Comparison of ENCODE assay signal across 25 cellular contexts in the genomic region with DNA sequence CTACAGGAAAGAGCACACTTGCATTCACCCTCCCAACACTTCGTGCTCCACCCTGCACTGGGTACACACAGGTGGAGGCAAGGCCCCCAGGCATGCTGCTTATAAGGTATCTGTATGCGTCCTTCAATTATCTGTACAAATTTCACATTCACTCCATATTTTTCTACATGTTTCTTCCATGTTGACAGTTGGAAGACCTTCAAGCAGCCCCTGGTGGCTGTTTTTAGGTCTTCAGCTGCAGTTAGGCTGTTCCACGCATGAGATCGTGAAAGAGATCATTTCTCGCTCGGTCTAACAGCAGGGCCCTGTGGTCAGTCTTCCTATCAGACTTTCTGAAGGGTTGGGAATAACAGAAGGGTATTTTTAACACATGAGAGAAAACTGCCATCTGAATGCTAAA. TPM values are rescaled to one million over a fixed set of nuclear protein-coding genes. Genes with fewer than 3 reads are reported as not detected.
A peak's percentile ranks its signal among the peaks of the same experiment; 100 is the strongest.
DNase-seq lines count a peak whose midpoint lies in the region; ATAC-seq, FAIRE-seq and TF ChIP-seq lines count a peak whose summit lies in the region.
"Had no signal": no experiment of that assay in that cellular context is flagged by ENCODE, and none has a peak within 500 bp of the region (broad histone marks: within the 10 kb centered on the region; RNA-seq: fewer than 3 reads in every experiment).

No MANE protein-coding gene starts in this region.

- no peak for ATAC-seq in stimulated activated naive CD8-positive, alpha-beta T cell treated with anti-CD3 and anti-CD28 coated beads, Interleukin-15, Interleukin-2, amounts not matched to agents 100 U/mL and 50 U/mL, for 24 hours
- no peak for ATAC-seq in HG02571 (IDR thresholded peaks at IDR 0.05; ENCODE audit: unreplicated experiment)
- ATAC-seq: activated CD8-positive, alpha-beta T cell treated with anti-CD3 and anti-CD28 coated beads for 36 hours; heart left ventricle; naive thymus-derived CD8-positive, alpha-beta T cell had no signal

- H4K20me1 ChIP-seq in DOHH2 (ENCODE audit: control insufficient read depth, insufficient read depth, low read depth, low read length) (no peaks in the 10 kb centered on the region), osteoblast (ENCODE audit: insufficient read depth, low read length) (no peaks in the 10 kb centered on the region)

- no peak overlapping the region for H3K27ac ChIP-seq in DOHH2 (ENCODE audit: low read depth, low read length)
- H3K27ac ChIP-seq in osteoblast (ENCODE audit: low read depth, low read length): no peak overlapping the region
- H3K27ac ChIP-seq in ascending aorta: no peak overlapping the region
- H3K27ac ChIP-seq: heart left ventricle, prostate gland, tibial nerve had no signal

- 0 out of 2 replicates have a peak overlapping the region, but pooled peaks have one; percentile 3 for H3K4me2 ChIP-seq in DOHH2 (ENCODE audit: low read length)
- H3K4me2 ChIP-seq in osteoblast (ENCODE audit: insufficient read depth, low read length): no peak overlapping the region

- FAIRE-seq in bronchial epithelial cell (lab: Jason Lieb, UNC): peak; percentile 62
- FAIRE-seq: H54 had no signal

- no peak overlapping the region for H3K4me3 Mint-ChIP-seq in HFFc6
- H3K4me3 Mint-ChIP-seq: activated CD8-positive, alpha-beta T cell treated with anti-CD3 and anti-CD28 coated beads for 36 hours; activated naive CD4-positive, alpha-beta T cell treated with anti-CD3 and anti-CD28 coated beads, Interleukin-2, amount 10 ng/mL, durations not matched to agents 7 days and 5 days; activated T-cell treated with anti-CD3 and anti-CD28 coated beads, Interleukin-2, amount 50 U/mL, for 24 hours; naive thymus-derived CD8-positive, alpha-beta T cell; stimulated activated naive CD8-positive, alpha-beta T cell treated with anti-CD3 and anti-CD28 coated beads, Interleukin-15, Interleukin-2, amounts not matched to agents 100 ng/mL and 50 ng/mL, for 24 hours had no signal

- H3K27me3 ChIP-seq in DOHH2 (ENCODE audit: control insufficient read depth, low read length) (no peaks in the 10 kb centered on the region), bronchial epithelial cell (ENCODE audit: control insufficient read depth, insufficient read depth, low read length) (peaks cover 2% of the 10 kb centered on the region), osteoblast (ENCODE audit: insufficient read depth, low read length) (peaks cover 16% of the 10 kb centered on the region), ascending aorta (no peaks in the 10 kb centered on the region)
- H3K27me3 ChIP-seq: heart left ventricle, tibial nerve had no signal

- no peak overlapping the region for H2AFZ ChIP-seq in osteoblast (ENCODE audit: low read length)

- H3F3A ChIP-seq in DOHH2 (ENCODE audit: control insufficient read depth, insufficient read depth): no peaks in the 10 kb centered on the region; the same call in 1 of the 2 replicates

- peaks cover 13% of the 10 kb centered on the region for H3K9me3 Mint-ChIP-seq in HFFc6

- H3K4me1 Mint-ChIP-seq in HFFc6 (ENCODE audit: low read depth): no peaks in the 10 kb centered on the region

- no peak overlapping the region for H3K27ac Mint-ChIP-seq in HFFc6
- H3K27ac Mint-ChIP-seq: activated CD8-positive, alpha-beta T cell treated with anti-CD3 and anti-CD28 coated beads for 36 hours; activated naive CD4-positive, alpha-beta T cell treated with anti-CD3 and anti-CD28 coated beads, Interleukin-2, amount 10 ng/mL, durations not matched to agents 7 days and 5 days; activated T-cell treated with anti-CD3 and anti-CD28 coated beads, Interleukin-2, amount 50 U/mL, for 24 hours; stimulated activated naive CD8-positive, alpha-beta T cell treated with anti-CD3 and anti-CD28 coated beads, Interleukin-15, Interleukin-2, amounts not matched to agents 100 ng/mL and 50 ng/mL, for 24 hours had no signal

- no peaks in the 10 kb centered on the region for H3K36me3 Mint-ChIP-seq in HFFc6 (ENCODE audit: low read depth)

- H3K4me1 ChIP-seq in DOHH2 (ENCODE audit: control insufficient read depth, low read length) (peaks cover 65% of the 10 kb centered on the region), osteoblast (ENCODE audit: insufficient read depth, low read length) (no peaks in the 10 kb centered on the region), ascending aorta (no peaks in the 10 kb centered on the region)
- H3K4me1 ChIP-seq: heart left ventricle, prostate gland, tibial nerve had no signal

- H3K36me3 ChIP-seq in DOHH2 (ENCODE audit: control insufficient read depth, low read length) (peaks cover 6% of the 10 kb centered on the region; the same call in 1 of the 2 replicates), bronchial epithelial cell (ENCODE audit: control insufficient read depth, insufficient read depth, low read length) (no peaks in the 10 kb centered on the region), osteoblast (ENCODE audit: insufficient read depth, low read length) (no peaks in the 10 kb centered on the region), ascending aorta (no peaks in the 10 kb centered on the region)
- H3K36me3 ChIP-seq: prostate gland had no signal

- DNase-seq in HFFc6 (no peak), bronchial epithelial cell (ENCODE audit: low read depth) (no peak), osteoblast (ENCODE audit: insufficient read length, low spot score, missing footprints) (no peak), ascending aorta (ENCODE audit: low spot score in 2 of 2) (no peak), posterior cingulate gyrus (no peak)
- no peak for DNase-seq in stimulated activated naive CD8-positive, alpha-beta T cell treated with anti-CD3 and anti-CD28 coated beads, Interleukin-15, Interleukin-2, amounts not matched to agents 100 U/mL and 50 U/mL, for 24 hours
- DNase-seq: activated CD4-positive, CD25-positive, alpha-beta regulatory T cell; activated CD8-positive, alpha-beta T cell treated with anti-CD3 and anti-CD28 coated beads for 36 hours; activated naive CD4-positive, alpha-beta T cell treated with anti-CD3 and anti-CD28 coated beads, Interleukin-2, amount 10 ng/mL, durations not matched to agents 7 days and 5 days; activated T-cell treated with anti-CD3 and anti-CD28 coated beads, Interleukin-2, amount 50 U/mL, for 24 hours; cerebellar nuclear complex; COR-L47; effector CD4-positive, alpha-beta T cell; heart left ventricle; Kasumi-1; naive thymus-derived CD8-positive, alpha-beta T cell; NCI-H2107; NCI-H510A; T1000 had no signal

- H3K4me3 ChIP-seq in DOHH2 (ENCODE audit: low read length) (no peak overlapping the region), bronchial epithelial cell (ENCODE audit: low read depth, low read length) (no peak overlapping the region), osteoblast (ENCODE audit: insufficient read depth, low read length) (no peak overlapping the region), ascending aorta (no peak overlapping the region)
- H3K4me3 ChIP-seq: heart left ventricle, prostate gland, tibial nerve had no signal

- peak; percentile 62 for TF ChIP-seq CTCF in DOHH2 (IDR thresholded peaks at IDR 0.05; ENCODE audit: low read depth, low read length, poor library complexity, severe bottlenecking)
- peak; percentile 30 for TF ChIP-seq CTCF in HFFc6 (IDR thresholded peaks at IDR 0.05)
- TF ChIP-seq CTCF in bronchial epithelial cell (IDR thresholded peaks at IDR 0.05; ENCODE audit: insufficient read depth, low read length, severe bottlenecking): no peak
- peak; percentile 21 for TF ChIP-seq CTCF in osteoblast (IDR thresholded peaks at IDR 0.05; ENCODE audit: extremely low read depth, low read depth, low read length)
- TF ChIP-seq CTCF in ascending aorta (IDR thresholded peaks at IDR 0.05): no peak

- no peaks in the 10 kb centered on the region for H3K9me2 ChIP-seq in DOHH2 (replicated peaks; ENCODE audit: control insufficient read depth, low read length)

- H3K79me2 ChIP-seq in DOHH2 (ENCODE audit: control insufficient read depth, low read length): no peaks in the 10 kb centered on the region
- no peaks in the 10 kb centered on the region for H3K79me2 ChIP-seq in osteoblast (ENCODE audit: insufficient read depth, low read length)

- H3K9me3 ChIP-seq in DOHH2 (ENCODE audit: control insufficient read depth, insufficient read depth, low read length) (peaks cover 9% of the 10 kb centered on the region), osteoblast (ENCODE audit: low read depth, low read length) (no peaks in the 10 kb centered on the region), ascending aorta (no peaks in the 10 kb centered on the region)
- H3K9me3 ChIP-seq: prostate gland, tibial nerve had no signal

- H3K27me3 Mint-ChIP-seq in HFFc6 (ENCODE audit: insufficient read depth): peaks cover 29% of the 10 kb centered on the region
- H3K27me3 Mint-ChIP-seq: activated CD8-positive, alpha-beta T cell treated with anti-CD3 and anti-CD28 coated beads for 36 hours; activated naive CD4-positive, alpha-beta T cell treated with anti-CD3 and anti-CD28 coated beads, Interleukin-2, amount 10 ng/mL, durations not matched to agents 7 days and 5 days; activated T-cell treated with anti-CD3 and anti-CD28 coated beads, Interleukin-2, amount 50 U/mL, for 24 hours; naive thymus-derived CD8-positive, alpha-beta T cell; stimulated activated naive CD8-positive, alpha-beta T cell treated with anti-CD3 and anti-CD28 coated beads, Interleukin-15, Interleukin-2, amounts not matched to agents 100 ng/mL and 50 ng/mL, for 24 hours had no signal

- intact Hi-C loops in ascending aorta (cut with DNase I): no loop called here
- intact Hi-C loops in posterior cingulate gyrus (cut with DNase I): no loop called here

RNA-seq across cellular contexts. Expression of a gene that starts 47.1 kb away (rescaled TPM):
- total RNA-seq in HFFc6 (2021; fragmentation: NEBNext Ultra II Directional; extraction: Animal tissue kit (Norgen Biotek cat#: 25700)): under 1 TPM; 0.18 to 0.40 (median 0.22) TPM
- total RNA-seq in bronchial epithelial cell: under 0.01 TPM in 2 replicates
- 3.3 and 3.8 TPM in 2 replicates for total RNA-seq in osteoblast
- total RNA-seq in ascending aorta: 1.8 TPM

Comparison
In these comparisons a context has a peak if more than half of its experiments do, and no peak if none do; other contexts are left out.
1. CTCF ChIP-seq: peak in DOHH2 (single experiment), HFFc6 (single experiment) and osteoblast (single experiment); none in bronchial epithelial cell (single experiment) and ascending aorta (0 of 3).